In the genomic region with DNA sequence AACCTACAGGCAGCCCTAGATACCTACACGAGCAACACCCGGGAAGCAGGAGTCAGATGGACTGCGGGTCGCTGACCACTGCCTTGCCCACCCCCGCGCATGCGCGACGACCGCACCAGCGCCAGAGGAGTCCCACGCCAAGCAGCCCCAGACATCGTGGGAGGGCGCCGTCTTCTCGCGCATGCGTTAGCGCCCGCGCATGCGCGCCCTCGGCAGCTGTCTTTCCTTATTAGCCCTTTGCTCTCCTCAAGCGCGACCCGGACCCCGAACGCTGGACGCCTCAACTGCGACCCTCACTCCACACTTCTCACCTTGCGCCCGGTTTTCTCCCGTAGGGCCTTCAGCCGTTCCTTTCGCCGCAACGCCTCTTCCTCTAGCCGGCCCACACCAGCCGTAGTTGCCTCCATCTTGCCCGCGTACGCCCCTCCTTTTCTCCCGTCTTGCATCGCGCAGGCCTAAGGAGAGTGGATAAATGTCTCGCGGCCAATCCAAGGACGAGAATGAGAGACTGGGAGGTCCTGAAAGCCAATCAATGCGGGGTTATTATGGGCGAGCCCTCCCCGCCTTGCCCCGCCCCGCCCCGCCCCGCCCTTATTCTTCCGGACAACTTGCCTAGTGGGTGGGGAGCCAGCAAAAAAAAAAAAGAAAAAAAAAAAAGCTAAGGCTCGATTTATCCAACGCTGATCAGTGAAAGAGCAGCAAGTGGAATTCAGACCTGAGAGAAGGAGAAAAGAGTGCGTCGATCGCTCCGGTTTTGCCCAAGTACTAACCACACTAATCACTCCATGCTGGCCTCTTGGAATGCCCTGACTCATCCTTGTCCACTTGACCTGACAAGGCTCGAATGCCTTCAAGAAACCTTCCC, we compare ENCODE assay signal across 8 cellular contexts. TPM values are rescaled to one million over a fixed set of nuclear protein-coding genes. Genes with fewer than 3 reads are reported as not detected.
DNase-seq lines count a peak whose midpoint lies in the region; ATAC-seq, FAIRE-seq and TF ChIP-seq lines count a peak whose summit lies in the region.

A gene (minus strand): TSS at position 420 of the 865 bp plus-strand sequence. CDS start 13 bp downstream, at position 407.

- ATAC-seq in HG03196 (IDR thresholded peaks at IDR 0.05; ENCODE audit: unreplicated experiment) = peak; percentile 61
- ATAC-seq in central memory CD8-positive, alpha-beta T cell (replicated peaks; ENCODE audit: extremely low read depth, poor library complexity, severe bottlenecking) = peak; percentile 79

- peak within 1 kb of the TSS; percentile 97 for H3K27ac Mint-ChIP-seq in central memory CD8-positive, alpha-beta T cell (ENCODE audit: low read depth)

- peak; percentile 98 for DNase-seq in AG04450 (ENCODE audit: low read depth, low spot score)
- peak; percentile 83 for DNase-seq in NCI-H345 treated with DMSO at 0.1 percent for 48 hours (lab: John Stamatoyannopoulos, UW; ENCODE audit: unreplicated experiment)
- DNase-seq in activated CD4-positive, CD25-positive, alpha-beta regulatory T cell treated with anti-CD3 and anti-CD28 coated beads, Interleukin-2, amount 50 U/mL, for 16 hours (ENCODE audit: low read depth, low spot score) = peak; percentile 95
- DNase-seq in central memory CD8-positive, alpha-beta T cell (ENCODE audit: low spot score in 2 of 2) = peak; percentile 78 to 92
- peak; percentile 81 for DNase-seq in stimulated activated CD4-positive, alpha-beta T cell treated with anti-CD3 and anti-CD28 coated beads, Interleukin-12 subunit alpha, Interleukin-12 subunit beta, amount 100 ng/mL, for 4 hours

- no peaks in the 10 kb centered on the region for H3K9me3 Mint-ChIP-seq in central memory CD8-positive, alpha-beta T cell

- H3K27me3 Mint-ChIP-seq in central memory CD8-positive, alpha-beta T cell = no peaks in the 10 kb centered on the region

- POLR2A ChIA-PET in AG04450 (lab: Yijun Ruan, JAX) = interaction anchor here (0.5 to 1.9 kb wide), 12 partner anchors 11 to 1287 kb away, joined by 3 to 15 read pairs (median 4); no protein-coding TSS in a partner anchor

- peaks cover 61% of the 10 kb centered on the region for H3K4me1 Mint-ChIP-seq in central memory CD8-positive, alpha-beta T cell

- TF ChIP-seq CTCF in AG04450 (IDR thresholded peaks at IDR 0.05; ENCODE audit: low read depth, low read length) = no peak

- CTCF ChIA-PET in AG04450 (lab: Charles Lee) = interaction anchor here (0.6 to 1.7 kb wide), 3 partner anchors 41 to 489 kb away, joined by 3 to 6 read pairs (median 5); no protein-coding TSS in a partner anchor

- peaks cover 30% of the 10 kb centered on the region for H3K36me3 Mint-ChIP-seq in central memory CD8-positive, alpha-beta T cell (ENCODE audit: insufficient read depth)

- peak within 1 kb of the TSS; percentile 94 for H3K27ac ChIP-seq in AG04450 (ENCODE audit: low read depth, low read length)

- TF ChIP-seq POLR2A in GM18951 (IDR thresholded peaks at IDR 0.05; ENCODE audit: extremely low read depth, insufficient read depth, insufficient read length) = peak; percentile 83

- H3K27me3 ChIP-seq in AG04450 (ENCODE audit: control insufficient read depth, insufficient read depth, low read length) = no peaks in the 10 kb centered on the region

- in situ Hi-C loops in GM18951 (cut with MboI; ENCODE audit: low sequenced_read_pairs, unreplicated experiment) = no loop called here

- peak; percentile 58 for FAIRE-seq in islet of Langerhans (lab: Jason Lieb, UNC)

- peak within 1 kb of the TSS; percentile 90 for H3K4me3 ChIP-seq in AG04450 (ENCODE audit: low read depth, low read length)

- no peaks in the 10 kb centered on the region; the same call in 1 of the 2 replicates for H3K9me3 ChIP-seq in AG04450 (ENCODE audit: control insufficient read depth, insufficient read depth, low read length)

- H3K4me3 Mint-ChIP-seq in central memory CD8-positive, alpha-beta T cell = peak within 1 kb of the TSS; percentile 89

RNA-seq across cellular contexts. Expression of the gene that starts here (rescaled TPM):
- 18.3 and 18.4 TPM in 2 replicates for polyA plus RNA-seq in AG04450 (2011; rRNA removed)
- 24.9 and 30.7 TPM in 2 replicates for polyA minus RNA-seq in AG04450 (2011; rRNA and poly(A)+ RNA removed)

Comparison
In these comparisons a context has a peak if more than half of its experiments do, and no peak if none do; other contexts are left out.
1. Peak in every context shown above with its lines: DNase-seq, ATAC-seq, H3K4me3 ChIP-seq and H3K27ac ChIP-seq.